Comparison of ENCODE assay signal across 10 cellular contexts in genomic region chr9:126612813-126613641, GRCh38. TPM values are rescaled to one million over a fixed set of nuclear protein-coding genes. Genes with fewer than 3 reads are reported as not detected.
A peak's percentile ranks its signal among the peaks of the same experiment; 100 is the strongest.
DNase-seq lines count a peak whose midpoint lies in the region; TF ChIP-seq lines count a peak whose summit lies in the region.
"Had no signal": no experiment of that assay in that cellular context is flagged by ENCODE, and none has a peak within 500 bp of the region (broad histone marks: within the 10 kb centered on the region; RNA-seq: fewer than 3 reads in every experiment).

No MANE protein-coding gene starts in this region.

- peak; percentile 45 for DNase-seq in CD14-positive monocyte (ENCODE audit: low spot score)
- DNase-seq in dorsolateral prefrontal cortex, result no peak
- DNase-seq in neural progenitor cell (ENCODE audit: low spot score), result peak; percentile 72
- DNase-seq in NCI-H345 (lab: John Stamatoyannopoulos, UW), result no peak
- DNase-seq in iPS-NIHi7 (ENCODE audit: extremely low spot score), result no peak
- DNase-seq in NCI-H774 (lab: John Stamatoyannopoulos, UW), result no peak
- DNase-seq in nucleus accumbens (lab: John Stamatoyannopoulos, UW), result no peak
- DNase-seq: NCI-H1092 treated with DMSO at 0.1 percent for 48 hours, T-helper 9 cell had no signal

- peaks cover 44% of the 10 kb centered on the region for H3F3A ChIP-seq in neural progenitor cell (ENCODE audit: low read depth)

- H3K36me3 ChIP-seq in HEK293 (ENCODE audit: control insufficient read depth in 2 of 2, insufficient read depth in 1 of 2, low read length in 2 of 2) (peaks cover 0 to 8% of the 10 kb centered on the region in 2 experiments; a peak in 1 of 3 replicates), neural progenitor cell (no peaks in the 10 kb centered on the region)

- H2AFZ ChIP-seq in neural progenitor cell (replicated peaks), result peak overlapping the region; percentile 24

- TF ChIP-seq CTCF in CD14-positive monocyte (IDR thresholded peaks at IDR 0.05) (no peak), HEK293 (tag by site-specific recombination; IDR thresholded peaks at IDR 0.05) (no peak), dorsolateral prefrontal cortex (IDR thresholded peaks at IDR 0.05 in 54 of 56, conservative IDR thresholded peaks at IDR 0.05 in 2 of 56; ENCODE audit: low read depth in 1 of 56, partially characterized antibody in 56 of 56) (no peak), neural progenitor cell (IDR thresholded peaks at IDR 0.05) (peak; percentile 8)

- CTCF ChIA-PET in HEK293 (lab: Yijun Ruan, JAX), result interaction anchor here (0.6 to 1.8 kb wide), 13 partner anchors 9 to 199 kb away, joined by 3 to 10 read pairs (median 3); no protein-coding TSS in a partner anchor

- H4K20me1 ChIP-seq in neural progenitor cell (ENCODE audit: low read depth), result peaks cover 77% of the 10 kb centered on the region

- H3K4me1 ChIP-seq in HEK293 (ENCODE audit: control insufficient read depth, insufficient read depth, low read length) (peaks cover 4% of the 10 kb centered on the region; the same call in 1 of the 2 replicates), neural progenitor cell (peaks cover 55% of the 10 kb centered on the region)

- H3K4me3 ChIP-seq in HEK293 (ENCODE audit: low read depth, low read length) (peak overlapping the region; percentile 56), dorsolateral prefrontal cortex (peak overlapping the region in 37 of 59 donors; percentile 9 to 54 (median 30)), neural progenitor cell (peak overlapping the region; percentile 55)

- H3K27ac Mint-ChIP-seq in CD14-positive monocyte (no peak overlapping the region), neural progenitor cell (peak overlapping the region; percentile 63)

- H3K79me2 ChIP-seq in neural progenitor cell (ENCODE audit: low read depth), result no peaks in the 10 kb centered on the region

- peak overlapping the region; percentile 69; the same call in 1 of the 2 replicates for H3K27ac ChIP-seq in HEK293 (ENCODE audit: extremely low read depth, low read depth, low read length)
- no peak overlapping the region for H3K27ac ChIP-seq in dorsolateral prefrontal cortex
- no peak overlapping the region for H3K27ac ChIP-seq in neural progenitor cell

- H3K27me3 Mint-ChIP-seq in CD14-positive monocyte (ENCODE audit: low read depth in 3 of 3) (peaks cover 85 to 94% (median 89%) of the 10 kb centered on the region in 3 donors), neural progenitor cell (ENCODE audit: insufficient read depth, low read depth) (peaks cover 69% of the 10 kb centered on the region)

- H3K4me2 ChIP-seq in neural progenitor cell, result peak overlapping the region; percentile 82

- peaks cover 0 to 34% (median 15%) of the 10 kb centered on the region in 7 donors for H3K9me3 Mint-ChIP-seq in CD14-positive monocyte
- no peaks in the 10 kb centered on the region for H3K9me3 Mint-ChIP-seq in neural progenitor cell

- H3K4me1 Mint-ChIP-seq in CD14-positive monocyte (peaks cover 25% of the 10 kb centered on the region), neural progenitor cell (peaks cover 49% of the 10 kb centered on the region)

- H3K4me3 Mint-ChIP-seq in CD14-positive monocyte (peak overlapping the region; percentile 50 to 81), neural progenitor cell (peak overlapping the region; percentile 94)

- peaks cover 3% of the 10 kb centered on the region in 2 donors for H3K36me3 Mint-ChIP-seq in CD14-positive monocyte
- peaks cover 3% of the 10 kb centered on the region for H3K36me3 Mint-ChIP-seq in neural progenitor cell

- no peak overlapping the region for H3K9ac ChIP-seq in neural progenitor cell

- peaks cover 10 to 86% (median 74%) of the 10 kb centered on the region in 45 donors for H3K27me3 ChIP-seq in dorsolateral prefrontal cortex
- peaks cover 99% of the 10 kb centered on the region for H3K27me3 ChIP-seq in neural progenitor cell

- intact Hi-C loops in CD14-positive monocyte (cut with micrococcal nuclease) (loop anchor here in 1 of 2 donors (5.0 kb wide), 1 partner anchor 164 kb away; no protein-coding TSS in a partner anchor), dorsolateral prefrontal cortex (cut with DNase I) (no loop called here)

- no peaks in the 10 kb centered on the region for H3K9me3 ChIP-seq in HEK293 (ENCODE audit: control insufficient read depth, insufficient read depth, low read depth, low read length)
- H3K9me3 ChIP-seq in neural progenitor cell (ENCODE audit: low read depth), result no peaks in the 10 kb centered on the region

- POLR2A ChIA-PET in HEK293 (lab: Yijun Ruan, JAX), result interaction anchor here (0.6 to 1.7 kb wide), 9 partner anchors 9 to 191 kb away, joined by 3 to 16 read pairs (median 5); partner anchors contain the start of gene ZBTB43

TF ChIP-seq in HEK293, 187 proteins besides CTCF, POLR2A, EP300 and RAD21 (continues in another document):
- TF ChIP-seq ZNF639 (tag by site-specific recombination; IDR thresholded peaks at IDR 0.05), result no peak
- no peak for TF ChIP-seq SP7 (tag by site-specific recombination; IDR thresholded peaks at IDR 0.05)
- TF ChIP-seq ZFHX2 (tag by site-specific recombination; conservative IDR thresholded peaks at IDR 0.05), result peak; percentile 58
- TF ChIP-seq ZNF146 (tag by site-specific recombination; IDR thresholded peaks at IDR 0.05), result no peak
- TF ChIP-seq ZNF677 (tag by site-specific recombination; IDR thresholded peaks at IDR 0.05), result no peak
- 0 out of 2 replicates have a peak, but pooled peaks have one; percentile 32 for TF ChIP-seq ZEB2 (tag by site-specific recombination; IDR thresholded peaks at IDR 0.05)
- TF ChIP-seq HIC1 (tag by site-specific recombination; IDR thresholded peaks at IDR 0.05), result peak; percentile 50; the same call in 1 of the 2 replicates
- peak; percentile 37; the same call in 1 of the 2 replicates for TF ChIP-seq KLF7 (tag by site-specific recombination; IDR thresholded peaks at IDR 0.05; ENCODE audit: borderline replicate concordance)
- TF ChIP-seq KLF1 (tag by site-specific recombination; IDR thresholded peaks at IDR 0.05), result no peak
- TF ChIP-seq ZNF433 (tag by site-specific recombination; IDR thresholded peaks at IDR 0.05; ENCODE audit: low read depth), result no peak
- TF ChIP-seq, protein P1, sequence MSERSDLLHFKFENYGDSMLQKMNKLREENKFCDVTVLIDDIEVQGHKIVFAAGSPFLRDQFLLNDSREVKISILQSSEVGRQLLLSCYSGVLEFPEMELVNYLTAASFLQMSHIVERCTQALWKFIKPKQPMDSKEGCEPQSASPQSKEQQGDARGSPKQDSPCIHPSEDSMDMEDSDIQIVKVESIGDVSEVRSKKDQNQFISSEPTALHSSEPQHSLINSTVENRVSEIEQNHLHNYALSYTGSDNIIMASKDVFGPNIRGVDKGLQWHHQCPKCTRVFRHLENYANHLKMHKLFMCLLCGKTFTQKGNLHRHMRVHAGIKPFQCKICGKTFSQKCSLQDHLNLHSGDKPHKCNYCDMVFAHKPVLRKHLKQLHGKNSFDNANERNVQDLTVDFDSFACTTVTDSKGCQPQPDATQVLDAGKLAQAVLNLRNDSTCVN (tag by site-specific recombination; optimal IDR thresholded peaks at IDR 0.05), result peak; percentile 68
- no peak for TF ChIP-seq BCL11A (tag by site-specific recombination; IDR thresholded peaks at IDR 0.05; ENCODE audit: low read depth)

RNA-seq across cellular contexts. Expression of gene LMX1B, which starts 0.7 kb away (rescaled TPM):
- not detected for polyA plus RNA-seq in CD14-positive monocyte
- under 1 TPM in 12 of 120 experiments, not detected in 108; 0.06 to 0.70 (median 0.18) TPM for total RNA-seq in dorsolateral prefrontal cortex
- 0.19 and 0.50 TPM in 2 replicates for total RNA-seq in neural progenitor cell (ENCODE audit: low replicate concordance)

Comparison
In these comparisons a context has a peak if more than half of its experiments do, and no peak if none do; other contexts are left out.
1. DNase-seq: peak in CD14-positive monocyte (single experiment) and neural progenitor cell (single experiment); none in dorsolateral prefrontal cortex (0 of 10), NCI-H345 (single experiment), iPS-NIHi7 (single experiment), NCI-H774 (single experiment) and nucleus accumbens (0 of 56).
2. Peak in every context shown above with its lines, with median percentiles within 50 percentile points of each other: H3K4me3 ChIP-seq.